8 cellular contexts compared by ENCODE assay signal in the genomic region with DNA sequence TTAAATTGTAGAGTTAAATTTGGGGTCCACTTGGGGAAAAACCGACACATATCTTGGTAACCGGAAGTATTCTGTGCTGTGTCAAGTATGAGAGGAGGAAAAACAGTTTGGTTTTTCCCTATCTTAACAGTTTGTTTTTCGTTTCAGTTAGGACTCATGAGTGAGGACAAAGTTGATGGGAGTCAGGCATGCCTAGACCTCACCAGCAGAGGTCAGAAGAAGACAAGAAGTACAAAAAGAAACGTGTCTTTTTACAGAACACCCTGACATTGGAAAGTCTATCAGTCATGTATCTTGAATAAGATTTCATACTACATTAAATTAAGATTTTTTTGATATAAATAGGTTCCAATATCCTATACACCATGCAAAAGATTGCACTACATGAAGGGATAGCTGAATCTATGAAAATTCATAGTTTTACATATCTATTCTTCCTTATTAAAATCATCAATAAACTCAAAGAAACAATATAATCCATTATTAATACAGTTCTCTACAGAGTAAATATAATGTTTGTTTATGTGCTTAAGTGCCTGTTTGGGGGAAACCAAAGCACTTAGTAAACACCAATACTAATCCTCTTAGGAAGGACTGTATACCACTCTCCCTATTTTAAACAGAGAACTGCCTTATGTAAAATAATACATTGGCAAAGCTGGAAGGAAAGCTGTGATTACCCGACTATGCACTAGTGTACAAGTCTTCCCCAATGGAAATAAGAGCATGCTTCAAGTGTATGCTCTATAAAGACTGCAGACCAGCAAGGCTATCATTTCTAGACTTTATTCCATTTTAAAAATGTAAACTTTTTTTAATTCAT.
DNase-seq lines count a peak whose midpoint lies in the region; ATAC-seq, FAIRE-seq and TF ChIP-seq lines count a peak whose summit lies in the region.

No MANE protein-coding gene starts in this region.

- ATAC-seq in GM18511 (IDR thresholded peaks at IDR 0.05; ENCODE audit: unreplicated experiment) (peak; percentile 57), HG02981 (IDR thresholded peaks at IDR 0.05; ENCODE audit: unreplicated experiment) (peak; percentile 7), pancreas (peak; percentile 83 to 97 (median 96))

- no peaks in the 10 kb centered on the region for H3K36me3 ChIP-seq in pancreas

- H3K27ac ChIP-seq in C4-2B (no peak overlapping the region), pancreas (no peak overlapping the region)

- DNase-seq in NCI-H345 treated with DMSO at 0.1 percent for 48 hours (lab: John Stamatoyannopoulos, UW; ENCODE audit: unreplicated experiment) (peak; percentile 6), foreskin fibroblast (peak; percentile 46 to 79), pancreas (peak in 2 of 6 donors; percentile 18 to 60), T1000 (lab: John Stamatoyannopoulos, UW) (no peak)
- peak; percentile 24 for DNase-seq in activated T-cell treated with anti-CD3 and anti-CD28 coated beads, Interleukin-2, amount 50 U/mL, for 1 hour

- H3K9me3 ChIP-seq in pancreas, result no peaks in the 10 kb centered on the region

- WGBS in pancreas, 2 donors, result 8 to 9% methylated on average over 5 of the region's 5 CpGs

- H3K4me3 ChIP-seq in foreskin fibroblast (ENCODE audit: low read depth in 1 of 2, low read length in 2 of 2) (no peak overlapping the region), pancreas (no peak overlapping the region)

- intact Hi-C loops in pancreas (cut with DNase I), result loop anchor here (5.0 to 10.0 kb wide), 4 partner anchors 206 to 249 kb away; no protein-coding TSS in a partner anchor

- peak; percentile 93 for FAIRE-seq in pancreas (lab: Jason Lieb, UNC)

- peak; percentile 85 for TF ChIP-seq CTCF in C4-2B (conservative IDR thresholded peaks at IDR 0.05)
- peak; percentile 85 for TF ChIP-seq CTCF in foreskin fibroblast (IDR thresholded peaks at IDR 0.05; ENCODE audit: low read depth, low read length)
- TF ChIP-seq CTCF in pancreas (IDR thresholded peaks at IDR 0.05), result peak; percentile 43 to 76 (median 67)

- no peaks in the 10 kb centered on the region for H3K4me1 ChIP-seq in pancreas

- no peaks in the 10 kb centered on the region for H3K27me3 ChIP-seq in pancreas

Comparison
In these comparisons a context has a peak if more than half of its experiments do, and no peak if none do; other contexts are left out.
1. ATAC-seq: peak in every context shown above with its lines; median percentile 96 in pancreas; 57 in GM18511; 7 in HG02981.